11 cellular contexts compared by ENCODE assay signal in genomic region chr14:103329421-103330347, GRCh38. TPM values are rescaled to one million over a fixed set of nuclear protein-coding genes. Genes with fewer than 3 reads are reported as not detected.
DNase-seq lines count a peak whose midpoint lies in the region; ATAC-seq and TF ChIP-seq lines count a peak whose summit lies in the region.
"Had no signal": no experiment of that assay in that cellular context is flagged by ENCODE, and none has a peak within 500 bp of the region (broad histone marks: within the 10 kb centered on the region; RNA-seq: fewer than 3 reads in every experiment).

No MANE protein-coding gene starts in this region.

- H3K4me3 Mint-ChIP-seq in glutamatergic neuron (ENCODE audit: unreplicated experiment) = no peak overlapping the region

- H3K9me3 ChIP-seq in OCI-LY3 (ENCODE audit: insufficient read depth, low read length) = no peaks in the 10 kb centered on the region
- H3K9me3 ChIP-seq: SJSA1 had no signal

- no peak for TF ChIP-seq CTCF in HL-60 (IDR thresholded peaks at IDR 0.05; ENCODE audit: insufficient read depth, low read length)
- no peak for TF ChIP-seq CTCF in OCI-LY3 (IDR thresholded peaks at IDR 0.05; ENCODE audit: low read depth, low read length)
- no peak for TF ChIP-seq CTCF in foreskin keratinocyte (conservative IDR thresholded peaks at IDR 0.05)
- TF ChIP-seq CTCF in glutamatergic neuron (IDR thresholded peaks at IDR 0.05; ENCODE audit: partially characterized antibody, unreplicated experiment) = no peak

- peaks cover 15% of the 10 kb centered on the region for H3K79me2 ChIP-seq in OCI-LY3 (ENCODE audit: low read length)

- peaks cover under 1% of the 10 kb centered on the region for H3K36me3 ChIP-seq in OCI-LY3 (replicated peaks; ENCODE audit: low read depth, low read length)

- no peak overlapping the region for H3K27ac Mint-ChIP-seq in glutamatergic neuron (ENCODE audit: unreplicated experiment)

- H3K27me3 ChIP-seq in HL-60 (ENCODE audit: insufficient read depth, poor library complexity, severe bottlenecking) (no peaks in the 10 kb centered on the region), OCI-LY3 (ENCODE audit: low read depth, low read length) (peaks cover 10% of the 10 kb centered on the region; the same call in 1 of the 2 replicates), foreskin keratinocyte (no peaks in the 10 kb centered on the region)
- H3K27me3 ChIP-seq: SJSA1 had no signal

- no peaks in the 10 kb centered on the region; the same call in 1 of the 2 replicates for H4K20me1 ChIP-seq in OCI-LY3 (ENCODE audit: insufficient read depth, low read length)

- H3K4me2 ChIP-seq in OCI-LY3 (ENCODE audit: low read length) = peak overlapping the region; percentile 97

- no peak for ATAC-seq in foreskin keratinocyte

- H3K9ac ChIP-seq in OCI-LY3 (ENCODE audit: low read length) = no peak overlapping the region

- DNase-seq in ACHN = peak; percentile 56
- peak; percentile 88 to 98 for DNase-seq in HL-60 (ENCODE audit: low read depth in 1 of 2, low spot score in 1 of 2)
- peak; percentile 11 to 27 for DNase-seq in foreskin keratinocyte
- no peak for DNase-seq in NCI-H2081 treated with DMSO at 0.1 percent for 48 hours (lab: John Stamatoyannopoulos, UW)
- no peak for DNase-seq in glutamatergic neuron
- DNase-seq in inferior parietal cortex (ENCODE audit: extremely low spot score) = no peak
- DNase-seq in NCI-H128 (lab: John Stamatoyannopoulos, UW; ENCODE audit: unreplicated experiment) = no peak
- DNase-seq: activated T-cell treated with anti-CD3 and anti-CD28 coated beads for 4 hours, C1 segment of cervical spinal cord had no signal

- peaks cover 3% of the 10 kb centered on the region for H3K4me1 Mint-ChIP-seq in glutamatergic neuron (ENCODE audit: low read depth, unreplicated experiment)

- H3K27ac ChIP-seq in HL-60 (replicated peaks) (peak overlapping the region; percentile 28; the same call in 1 of the 2 replicates), OCI-LY3 (ENCODE audit: low read length) (no peak overlapping the region), foreskin keratinocyte (no peak overlapping the region)
- H3K27ac ChIP-seq: SJSA1 had no signal

- H3K36me3 Mint-ChIP-seq in glutamatergic neuron (ENCODE audit: unreplicated experiment) = no peaks in the 10 kb centered on the region

- in situ Hi-C loops in ACHN (cut with HindIII; ENCODE audit: low pct_ligation_motif_present, low pct_unique_long_range_greater_than_20kb, low sequenced_read_pairs) = no loop called here

- H3K27me3 Mint-ChIP-seq in glutamatergic neuron (ENCODE audit: unreplicated experiment) = peaks cover 2% of the 10 kb centered on the region

- H3K4me3 ChIP-seq in HL-60 (replicated peaks; ENCODE audit: insufficient read depth, low read length) = no peak overlapping the region
- H3K4me3 ChIP-seq in OCI-LY3 (ENCODE audit: low read length) = peak overlapping the region; percentile 16; the same call in 1 of the 2 replicates
- H3K4me3 ChIP-seq: SJSA1 had no signal

- peaks cover 39% of the 10 kb centered on the region for H3K4me1 ChIP-seq in OCI-LY3 (ENCODE audit: low read length)
- no peaks in the 10 kb centered on the region for H3K4me1 ChIP-seq in foreskin keratinocyte

- H2AFZ ChIP-seq in OCI-LY3 (ENCODE audit: low read depth, low read length) = no peak overlapping the region

- peaks cover 4% of the 10 kb centered on the region for H3K9me3 Mint-ChIP-seq in glutamatergic neuron (ENCODE audit: unreplicated experiment)

RNA-seq across cellular contexts. Expression of gene EIF5, which starts 4.4 kb away (rescaled TPM):
- total RNA-seq in foreskin keratinocyte = 192 and 193 TPM in 2 replicates
- polyA plus RNA-seq in foreskin keratinocyte = 73.6 and 83.6 TPM in 2 replicates
- 232 TPM for total RNA-seq in glutamatergic neuron (ENCODE audit: unreplicated experiment)

RNA-seq across cellular contexts. Expression of gene MARK3, which starts 55.5 kb away (rescaled TPM):
- total RNA-seq in foreskin keratinocyte = 77.7 and 89.3 TPM in 2 replicates
- 52.9 and 60.1 TPM in 2 replicates for polyA plus RNA-seq in foreskin keratinocyte
- 110 TPM for total RNA-seq in glutamatergic neuron (ENCODE audit: unreplicated experiment)

Comparison
In these comparisons a context has a peak if more than half of its experiments do, and no peak if none do; other contexts are left out.
1. DNase-seq: peak in ACHN (single experiment), HL-60 (2 of 2) and foreskin keratinocyte (2 of 2); none in NCI-H2081 treated with DMSO at 0.1 percent for 48 hours (single experiment), glutamatergic neuron (single experiment), inferior parietal cortex (single experiment) and NCI-H128 (single experiment).